8 cellular contexts compared by ENCODE assay signal in the genomic region with DNA sequence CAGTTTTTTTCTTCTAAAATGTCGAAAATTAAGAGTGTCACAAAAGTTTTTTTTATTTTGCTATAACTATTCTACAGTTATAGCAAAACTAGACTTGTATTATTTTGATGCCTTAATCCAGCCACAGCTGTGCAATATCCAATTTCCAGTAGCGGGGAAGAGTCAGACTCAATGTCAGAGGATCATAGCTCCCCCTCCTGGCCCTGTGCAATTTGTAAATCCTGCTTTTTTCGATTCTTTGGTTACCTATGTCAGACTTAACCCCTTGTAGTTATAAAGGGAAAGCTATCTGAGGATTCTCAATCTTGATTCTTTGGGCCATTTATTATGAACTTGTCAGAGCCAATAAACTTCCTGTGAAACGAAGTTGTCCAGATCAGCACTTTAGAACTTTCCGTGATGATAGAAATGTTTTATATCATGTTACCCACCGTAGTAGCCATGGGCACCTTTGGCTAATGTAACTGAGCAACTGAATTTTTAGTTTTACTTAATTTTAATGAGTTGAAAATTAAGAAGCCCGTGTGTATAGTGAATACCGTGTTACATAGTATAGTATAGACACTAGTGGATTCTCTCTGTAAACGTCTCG.
A peak's percentile ranks its signal among the peaks of the same experiment; 100 is the strongest.
DNase-seq lines count a peak whose midpoint lies in the region; ATAC-seq lines count a peak whose summit lies in the region.

No MANE protein-coding gene starts in this region.

- H3K4me3 Mint-ChIP-seq in activated naive CD8-positive, alpha-beta T cell treated with anti-CD3 and anti-CD28 coated beads, Interleukin-2, amount 50 U/mL, for 24 hours: no peak overlapping the region
- H3K4me3 Mint-ChIP-seq in stimulated activated memory B cell treated with anti-CD40 and anti-IgM and Interleukin-4, amounts not matched to agents 10 μg/mL and 1 μg/mL and 100 μg/mL, for 72 hours: no peak overlapping the region

- H3K27me3 Mint-ChIP-seq in activated naive CD8-positive, alpha-beta T cell treated with anti-CD3 and anti-CD28 coated beads, Interleukin-2, amount 50 U/mL, for 24 hours: no peaks in the 10 kb centered on the region
- peaks cover 23% of the 10 kb centered on the region for H3K27me3 Mint-ChIP-seq in stimulated activated memory B cell treated with anti-CD40 and anti-IgM and Interleukin-4, amounts not matched to agents 10 μg/mL and 1 μg/mL and 100 μg/mL, for 72 hours

- H3K27ac Mint-ChIP-seq in activated naive CD8-positive, alpha-beta T cell treated with anti-CD3 and anti-CD28 coated beads, Interleukin-2, amount 50 U/mL, for 24 hours: no peak overlapping the region
- H3K27ac Mint-ChIP-seq in stimulated activated memory B cell treated with anti-CD40 and anti-IgM and Interleukin-4, amounts not matched to agents 10 μg/mL and 1 μg/mL and 100 μg/mL, for 72 hours: no peak overlapping the region

- peak; percentile 48 for ATAC-seq in activated naive CD8-positive, alpha-beta T cell treated with anti-CD3 and anti-CD28 coated beads, Interleukin-2, amount 50 U/mL, for 24 hours
- ATAC-seq in GM21390 (IDR thresholded peaks at IDR 0.05; ENCODE audit: unreplicated experiment): no peak
- no peak for ATAC-seq in stimulated activated memory B cell treated with anti-CD40 and anti-IgM and Interleukin-4, amounts not matched to agents 10 μg/mL and 1 μg/mL and 100 μg/mL, for 72 hours

- DNase-seq in activated naive CD4-positive, alpha-beta T cell treated with Interleukin-2 at 50 U/mL for 16 hours: peak; percentile 53
- no peak for DNase-seq in activated naive CD4-positive, alpha-beta T cell (lab: John Stamatoyannopoulos, UW)
- DNase-seq in NCI-H526 (lab: John Stamatoyannopoulos, UW) (peak; percentile 67 to 78), kidney tubule cell (ENCODE audit: low spot score) (peak; percentile 62), stromal cell of bone marrow (ENCODE audit: low read depth) (peak; percentile 4)
- DNase-seq in activated naive CD8-positive, alpha-beta T cell treated with anti-CD3 and anti-CD28 coated beads, Interleukin-2, amount 50 U/mL, for 24 hours: peak; percentile 66

- peaks cover 24% of the 10 kb centered on the region for H3K4me1 Mint-ChIP-seq in activated naive CD8-positive, alpha-beta T cell treated with anti-CD3 and anti-CD28 coated beads, Interleukin-2, amount 50 U/mL, for 24 hours
- no peaks in the 10 kb centered on the region for H3K4me1 Mint-ChIP-seq in stimulated activated memory B cell treated with anti-CD40 and anti-IgM and Interleukin-4, amounts not matched to agents 10 μg/mL and 1 μg/mL and 100 μg/mL, for 72 hours

- H3K36me3 Mint-ChIP-seq in activated naive CD8-positive, alpha-beta T cell treated with anti-CD3 and anti-CD28 coated beads, Interleukin-2, amount 50 U/mL, for 24 hours (ENCODE audit: low read depth): no peaks in the 10 kb centered on the region
- H3K36me3 Mint-ChIP-seq in stimulated activated memory B cell treated with anti-CD40 and anti-IgM and Interleukin-4, amounts not matched to agents 10 μg/mL and 1 μg/mL and 100 μg/mL, for 72 hours: no peaks in the 10 kb centered on the region

- no peaks in the 10 kb centered on the region for H3K9me3 Mint-ChIP-seq in activated naive CD8-positive, alpha-beta T cell treated with anti-CD3 and anti-CD28 coated beads, Interleukin-2, amount 50 U/mL, for 24 hours
- H3K9me3 Mint-ChIP-seq in stimulated activated memory B cell treated with anti-CD40 and anti-IgM and Interleukin-4, amounts not matched to agents 10 μg/mL and 1 μg/mL and 100 μg/mL, for 72 hours: no peaks in the 10 kb centered on the region

Comparison
In these comparisons a context has a peak if more than half of its experiments do, and no peak if none do; other contexts are left out.
1. DNase-seq: peak in activated naive CD4-positive, alpha-beta T cell treated with Interleukin-2 at 50 U/mL for 16 hours (single experiment), NCI-H526 (2 of 2), activated naive CD8-positive, alpha-beta T cell treated with anti-CD3 and anti-CD28 coated beads, Interleukin-2, amount 50 U/mL, for 24 hours (single experiment), kidney tubule cell (single experiment) and stromal cell of bone marrow (single experiment); none in activated naive CD4-positive, alpha-beta T cell (0 of 4).